Comparison of ENCODE assay signal across 8 cellular contexts in the genomic region with DNA sequence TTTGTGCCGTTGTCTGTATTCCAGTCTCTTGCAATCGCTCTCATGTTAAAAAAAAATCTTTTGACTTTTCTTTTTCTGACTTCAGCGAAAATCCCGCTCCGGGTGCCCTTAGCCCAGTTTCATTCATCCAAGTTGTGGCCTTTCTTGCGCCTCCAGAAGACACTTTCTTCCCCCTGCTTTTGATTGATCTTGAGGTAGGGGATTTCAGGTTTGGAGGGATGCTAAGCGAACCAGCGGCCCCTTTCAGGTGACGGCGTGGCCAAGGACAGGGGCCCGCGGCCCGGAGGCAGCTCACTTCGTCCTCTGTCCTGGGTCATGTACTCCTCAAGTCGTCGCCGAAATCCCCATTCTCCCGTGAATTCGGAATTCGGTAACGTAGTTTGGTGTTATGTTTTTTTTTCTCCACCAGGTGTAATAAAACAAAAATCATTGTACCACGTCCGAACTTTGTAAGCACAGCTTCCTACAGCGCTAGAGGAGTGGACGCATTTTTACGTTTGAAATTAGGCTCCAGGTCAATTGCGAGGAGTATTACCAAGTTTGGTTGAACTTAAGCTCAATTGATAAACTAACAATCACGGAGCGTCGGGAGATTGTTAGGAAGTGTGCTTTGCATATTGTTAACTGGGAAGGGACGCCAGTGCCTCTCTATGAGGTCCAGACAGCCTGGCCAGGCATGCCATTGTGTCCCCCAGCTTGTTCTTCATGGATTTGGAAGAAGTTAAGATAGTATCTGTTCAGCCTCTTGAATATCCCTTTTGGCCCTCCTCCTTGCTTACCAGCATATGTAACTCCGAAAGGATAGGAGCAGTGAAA. TPM values are rescaled to one million over a fixed set of nuclear protein-coding genes. Genes with fewer than 3 reads are reported as not detected.
DNase-seq lines count a peak whose midpoint lies in the region; ATAC-seq and TF ChIP-seq lines count a peak whose summit lies in the region.

No MANE protein-coding gene starts in this region.

- no peaks in the 10 kb centered on the region for H3K27me3 ChIP-seq in BJ (ENCODE audit: control insufficient read depth, insufficient read depth, low read length)
- H3K27me3 ChIP-seq in HL-60 (ENCODE audit: insufficient read depth, poor library complexity, severe bottlenecking): no peaks in the 10 kb centered on the region

- 0 out of 2 replicates have a peak, but pooled peaks have one; percentile 4 for TF ChIP-seq CTCF in BJ (IDR thresholded peaks at IDR 0.05; ENCODE audit: insufficient read depth, low read depth, low read length)
- TF ChIP-seq CTCF in HL-60 (IDR thresholded peaks at IDR 0.05; ENCODE audit: insufficient read depth, low read length): no peak

- peaks cover 50% of the 10 kb centered on the region for H3K4me1 Mint-ChIP-seq in activated naive CD8-positive, alpha-beta T cell treated with anti-CD3 and anti-CD28 coated beads, Interleukin-2, amount 10 ng/mL, durations not matched to agents 7 days and 5 days
- H3K4me1 Mint-ChIP-seq in immature natural killer cell: peaks cover 56 to 64% of the 10 kb centered on the region in 2 donors

- POLR2A ChIA-PET in BJ (lab: Charles Lee): no interaction called here
- POLR2A ChIA-PET in activated naive CD8-positive, alpha-beta T cell treated with anti-CD3 and anti-CD28 coated beads, Interleukin-2, amount 10 ng/mL, durations not matched to agents 7 days and 5 days (lab: Charles Lee): interaction anchor here (0.7 to 4.1 kb wide), 13 partner anchors 12 to 273 kb away, joined by 3 to 52 read pairs (median 6); no protein-coding TSS in a partner anchor

- CTCF ChIA-PET in BJ (lab: Yijun Ruan, JAX): interaction anchor here (0.8 to 1.8 kb wide), 6 partner anchors 9 to 273 kb away, joined by 3 to 8 read pairs (median 4); no protein-coding TSS in a partner anchor

- ATAC-seq in activated naive CD8-positive, alpha-beta T cell treated with anti-CD3 and anti-CD28 coated beads, Interleukin-2, amount 10 ng/mL, durations not matched to agents 7 days and 5 days (ENCODE audit: low read depth): no peak
- ATAC-seq in stimulated activated naive CD8-positive, alpha-beta T cell treated with anti-CD3 and anti-CD28 coated beads, Interleukin-15, Interleukin-2, amounts not matched to agents 100 U/mL and 50 U/mL, for 24 hours: no peak

- H3K36me3 Mint-ChIP-seq in activated naive CD8-positive, alpha-beta T cell treated with anti-CD3 and anti-CD28 coated beads, Interleukin-2, amount 10 ng/mL, durations not matched to agents 7 days and 5 days: peaks cover 13% of the 10 kb centered on the region
- peaks cover 0 to 9% (median 0%) of the 10 kb centered on the region in 3 donors for H3K36me3 Mint-ChIP-seq in immature natural killer cell

- peaks cover 7% of the 10 kb centered on the region for H3K27me3 Mint-ChIP-seq in activated naive CD8-positive, alpha-beta T cell treated with anti-CD3 and anti-CD28 coated beads, Interleukin-2, amount 10 ng/mL, durations not matched to agents 7 days and 5 days
- H3K27me3 Mint-ChIP-seq in immature natural killer cell (ENCODE audit: low read depth in 3 of 3): peaks cover 8 to 18% (median 16%) of the 10 kb centered on the region in 3 donors

- H3K36me3 ChIP-seq in BJ (ENCODE audit: control insufficient read depth, insufficient read depth, low read length): no peaks in the 10 kb centered on the region

- DNase-seq in BJ (ENCODE audit: low read depth) (no peak), HL-60 (ENCODE audit: low read depth in 1 of 2, low spot score in 1 of 2) (peak in 1 of 2 experiments; percentile 16), immature natural killer cell (no peak), NCI-H345 (lab: John Stamatoyannopoulos, UW) (no peak), KG1 (lab: John Stamatoyannopoulos, UW) (no peak), cortex of kidney (lab: John Stamatoyannopoulos, UW) (no peak)
- peak; percentile 36 for DNase-seq in activated naive CD8-positive, alpha-beta T cell treated with anti-CD3 and anti-CD28 coated beads, Interleukin-2, amount 10 ng/mL, durations not matched to agents 7 days and 5 days
- DNase-seq in stimulated activated naive CD8-positive, alpha-beta T cell treated with anti-CD3 and anti-CD28 coated beads, Interleukin-15, Interleukin-2, amounts not matched to agents 100 U/mL and 50 U/mL, for 24 hours: peak; percentile 22

- H3K4me3 Mint-ChIP-seq in activated naive CD8-positive, alpha-beta T cell treated with anti-CD3 and anti-CD28 coated beads, Interleukin-2, amount 10 ng/mL, durations not matched to agents 7 days and 5 days: peak overlapping the region; percentile 90
- peak overlapping the region; percentile 88 to 93 (median 92) for H3K4me3 Mint-ChIP-seq in immature natural killer cell

- no peaks in the 10 kb centered on the region for H3K9me3 Mint-ChIP-seq in activated naive CD8-positive, alpha-beta T cell treated with anti-CD3 and anti-CD28 coated beads, Interleukin-2, amount 10 ng/mL, durations not matched to agents 7 days and 5 days
- H3K9me3 Mint-ChIP-seq in immature natural killer cell: no peaks in the 10 kb centered on the region

- peak overlapping the region; percentile 78 for H3K27ac Mint-ChIP-seq in activated naive CD8-positive, alpha-beta T cell treated with anti-CD3 and anti-CD28 coated beads, Interleukin-2, amount 10 ng/mL, durations not matched to agents 7 days and 5 days
- H3K27ac Mint-ChIP-seq in immature natural killer cell: peak overlapping the region; percentile 81 to 94 (median 87)

- H3K27ac ChIP-seq in HL-60 (replicated peaks): peak overlapping the region; percentile 46

- H3K4me3 ChIP-seq in BJ (ENCODE audit: low read depth, low read length) (peak overlapping the region; percentile 88), HL-60 (replicated peaks; ENCODE audit: insufficient read depth, low read length) (peak overlapping the region; percentile 67)

RNA-seq across cellular contexts. Expression of gene MRPS6, which starts 1.1 kb away (rescaled TPM):
- polyA plus RNA-seq in BJ (2011; rRNA removed) (13.8 and 17.1 TPM in 2 replicates), immature natural killer cell (100 to 1,000 TPM; 194 to 275 (median 239) TPM)
- 5.3 and 5.6 TPM in 2 replicates for polyA minus RNA-seq in BJ (2011; rRNA and poly(A)+ RNA removed)
- 10 to 100 TPM; 75.7 to 77.2 TPM for total RNA-seq in activated naive CD8-positive, alpha-beta T cell treated with anti-CD3 and anti-CD28 coated beads, Interleukin-2, amount 10 ng/mL, durations not matched to agents 7 days and 5 days

RNA-seq across cellular contexts. Expression of gene SLC5A3, which starts 1.1 kb away (rescaled TPM):
- polyA plus RNA-seq in BJ (2011; rRNA removed) (1.9 and 4.5 TPM in 2 replicates), immature natural killer cell (1 to 10 TPM in 2 of 3 donors, under 1 TPM in 1; 0.81 to 2.8 (median 1.9) TPM)
- polyA minus RNA-seq in BJ (2011; rRNA and poly(A)+ RNA removed): 10.4 and 11.6 TPM in 2 replicates
- total RNA-seq in activated naive CD8-positive, alpha-beta T cell treated with anti-CD3 and anti-CD28 coated beads, Interleukin-2, amount 10 ng/mL, durations not matched to agents 7 days and 5 days: 10 to 100 TPM; 22.3 to 23.7 TPM

Comparison
In these comparisons a context has a peak if more than half of its experiments do, and no peak if none do; other contexts are left out.
1. DNase-seq: peak in activated naive CD8-positive, alpha-beta T cell treated with anti-CD3 and anti-CD28 coated beads, Interleukin-2, amount 10 ng/mL, durations not matched to agents 7 days and 5 days (single experiment) and stimulated activated naive CD8-positive, alpha-beta T cell treated with anti-CD3 and anti-CD28 coated beads, Interleukin-15, Interleukin-2, amounts not matched to agents 100 U/mL and 50 U/mL, for 24 hours (single experiment); none in BJ (single experiment), immature natural killer cell (0 of 3), NCI-H345 (single experiment), KG1 (single experiment) and cortex of kidney (single experiment).
2. RNA of gene MRPS6, which starts 1.1 kb away (polyA plus RNA-seq): 194 to 275 TPM in immature natural killer cell; 13.8 to 17.1 TPM in BJ; every median in the first group is over 10 times any median in the second.